ENCODE assay signal across 10 cellular contexts in the genomic region with DNA sequence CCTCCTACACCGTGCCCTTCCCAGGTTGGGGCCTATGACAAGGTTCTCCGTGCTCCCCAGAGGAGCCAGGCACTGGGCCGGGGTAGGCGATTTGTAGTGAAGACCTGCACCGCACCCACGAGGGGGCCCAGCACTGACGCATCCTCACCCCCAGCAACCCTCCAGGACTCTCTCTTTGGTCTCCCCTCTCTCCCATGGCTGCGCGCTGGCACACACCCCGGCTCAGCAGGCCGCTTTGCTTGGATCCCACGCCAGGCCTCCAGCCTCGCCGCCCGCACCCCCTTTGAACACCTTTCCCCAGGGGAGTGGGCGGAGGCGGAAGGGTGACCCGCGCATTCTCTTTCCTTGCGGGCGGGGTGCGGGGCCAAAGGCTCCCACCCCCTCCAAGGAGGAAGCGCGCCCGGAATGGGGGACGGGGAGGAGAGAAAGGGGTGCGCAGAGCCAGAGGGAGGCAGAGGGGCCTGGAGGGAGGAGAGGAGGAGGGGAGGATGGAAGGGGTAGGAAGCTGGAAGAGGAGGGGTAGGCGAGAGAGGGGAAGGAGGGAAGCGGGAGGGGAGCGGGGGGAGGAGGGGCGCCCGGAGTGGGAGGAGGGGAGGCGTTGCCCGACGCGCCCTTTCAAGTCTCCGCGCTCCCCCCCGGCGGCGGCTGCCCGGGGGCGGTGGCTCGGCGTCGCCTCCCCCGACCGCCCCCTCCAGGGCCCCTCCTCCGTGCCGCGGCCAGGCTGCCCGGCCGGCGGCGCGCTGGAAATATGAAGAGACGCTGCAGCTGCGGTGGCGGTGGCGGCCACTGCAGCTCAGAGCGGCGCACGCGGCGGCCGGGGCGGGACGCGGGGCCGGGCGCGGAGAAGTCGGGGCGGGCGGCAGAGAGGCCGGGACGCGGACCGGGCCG. TPM values are rescaled to one million over a fixed set of nuclear protein-coding genes. Genes with fewer than 3 reads are reported as not detected.
DNase-seq lines count a peak whose midpoint lies in the region; ATAC-seq and TF ChIP-seq lines count a peak whose summit lies in the region.
"Had no signal": no experiment of that assay in that cellular context is flagged by ENCODE, and none has a peak within 500 bp of the region (broad histone marks: within the 10 kb centered on the region; RNA-seq: fewer than 3 reads in every experiment).

A gene (plus strand): TSS at position 751 of the 888 bp plus-strand sequence. CDS start 347 bp downstream, outside the sequence.

- H3K27me3 ChIP-seq in RWPE2 (ENCODE audit: insufficient read depth, poor library complexity, severe bottlenecking) (peaks cover 68% of the 10 kb centered on the region), fibroblast of lung (ENCODE audit: control insufficient read depth, insufficient read depth, low read length) (peaks cover 14% of the 10 kb centered on the region)

- H3K9me3 ChIP-seq in RWPE2 (ENCODE audit: severe bottlenecking) (no peaks in the 10 kb centered on the region), fibroblast of lung (ENCODE audit: control insufficient read depth, insufficient read depth, low read depth, low read length) (no peaks in the 10 kb centered on the region)

- TF ChIP-seq CTCF in RWPE2 (IDR thresholded peaks at IDR 0.05; ENCODE audit: poor library complexity, severe bottlenecking) (no peak), fibroblast of lung (conservative IDR thresholded peaks at IDR 0.05 in 1 of 2, IDR thresholded peaks at IDR 0.05 in 1 of 2; ENCODE audit: low read depth in 1 of 2, low read length in 2 of 2) (no peak)

- H3K79me2 ChIP-seq in fibroblast of lung (ENCODE audit: control insufficient read depth, insufficient read depth, low read length), result no peaks in the 10 kb centered on the region

- no peaks in the 10 kb centered on the region for H3K4me1 ChIP-seq in RWPE2 (ENCODE audit: insufficient read depth, poor library complexity, severe bottlenecking)
- H3K4me1 ChIP-seq in fibroblast of lung (ENCODE audit: control insufficient read depth, extremely low read depth, insufficient read depth, low read length), result peaks cover 2% of the 10 kb centered on the region

- peak within 1 kb of the TSS; percentile 24 for H2AFZ ChIP-seq in fibroblast of lung (ENCODE audit: low read length)

- peak within 1 kb of the TSS; percentile 87 for H3K4me2 ChIP-seq in fibroblast of lung (ENCODE audit: extremely low read depth, insufficient read depth, low read length)

- H3K4me1 Mint-ChIP-seq in naive B cell, result peaks cover 21 to 36% (median 28%) of the 10 kb centered on the region in 3 donors

- H3K4me3 Mint-ChIP-seq in naive B cell, result peak within 1 kb of the TSS; percentile 80 to 93 (median 84)

- DNase-seq in NCI-H1694 treated with DMSO at 0.1 percent for 48 hours (lab: John Stamatoyannopoulos, UW), result peak; percentile 15
- no peak for DNase-seq in NCI-H1694 (lab: John Stamatoyannopoulos, UW)
- DNase-seq in RWPE2 (ENCODE audit: low spot score), result no peak
- peak; percentile 24 to 40 for DNase-seq in fibroblast of lung (ENCODE audit: low read depth in 2 of 2)
- DNase-seq in naive B cell, result peak; percentile 23
- DNase-seq in hepatic stellate cell (ENCODE audit: low spot score), result no peak
- no peak for DNase-seq in inferior parietal cortex (ENCODE audit: extremely low spot score)
- DNase-seq: CD4-positive, CD25-positive, alpha-beta regulatory T cell had no signal

- ATAC-seq in RWPE2 (ENCODE audit: low read depth) (peak; percentile 41; the same call in 2 of the 3 replicates), naive B cell (ENCODE audit: low read depth in 2 of 2) (peak; percentile 67 to 73), GM19467 (IDR thresholded peaks at IDR 0.05; ENCODE audit: unreplicated experiment) (no peak)

- peak within 1 kb of the TSS; percentile 48 for H3K9ac ChIP-seq in fibroblast of lung (ENCODE audit: insufficient read depth, low read length)

- H3K36me3 Mint-ChIP-seq in naive B cell, result no peaks in the 10 kb centered on the region
- H3K36me3 Mint-ChIP-seq: CD4-positive, CD25-positive, alpha-beta regulatory T cell had no signal

- no peaks in the 10 kb centered on the region for H4K20me1 ChIP-seq in fibroblast of lung (ENCODE audit: control insufficient read depth, extremely low read depth, insufficient read depth, low read length)

- H3K4me3 ChIP-seq in RWPE2 (ENCODE audit: severe bottlenecking) (peak within 1 kb of the TSS; percentile 26), fibroblast of lung (replicated peaks in 1 of 4; ENCODE audit: control extremely low read depth in 1 of 4, insufficient read depth in 1 of 4, low read depth in 3 of 4, low read length in 4 of 4) (peak within 1 kb of the TSS; percentile 58 to 65 (median 60))

- H3K36me3 ChIP-seq in RWPE2 (ENCODE audit: low read depth), result no peaks in the 10 kb centered on the region
- H3K36me3 ChIP-seq in fibroblast of lung (ENCODE audit: control insufficient read depth, insufficient read depth, low read length), result no peaks in the 10 kb centered on the region

- H3K27me3 Mint-ChIP-seq in naive B cell, result peaks cover 14 to 22% (median 20%) of the 10 kb centered on the region in 3 donors

- H3K27ac ChIP-seq in RWPE2 (ENCODE audit: poor library complexity, severe bottlenecking) (no peak within 1 kb of the TSS), fibroblast of lung (ENCODE audit: insufficient read depth, low read length) (peak within 1 kb of the TSS; percentile 6)

- peak within 1 kb of the TSS in 4 of 6 donors; percentile 4 to 72 (median 62) for H3K27ac Mint-ChIP-seq in naive B cell
- H3K27ac Mint-ChIP-seq: CD4-positive, CD25-positive, alpha-beta regulatory T cell had no signal

- peaks cover 0 to 2% (median 0%) of the 10 kb centered on the region in 7 donors for H3K9me3 Mint-ChIP-seq in naive B cell
- H3K9me3 Mint-ChIP-seq: CD4-positive, CD25-positive, alpha-beta regulatory T cell had no signal

RNA-seq across cellular contexts. Expression of the gene that starts here (rescaled TPM):
- total RNA-seq in fibroblast of lung, result 4.9 and 17.3 TPM in 2 replicates
- polyA plus RNA-seq in fibroblast of lung, result 15.3 and 16.8 TPM in 2 replicates
- polyA plus RNA-seq in fibroblast of lung (2012), result 15.0 and 21.9 TPM in 2 replicates
- 11.6 and 28.1 TPM in 2 replicates for polyA minus RNA-seq in fibroblast of lung (ENCODE audit: low replicate concordance)
- 1 to 10 TPM in 5 of 6 donors, under 1 TPM in 1; 0.44 to 6.3 (median 2.2) TPM for polyA plus RNA-seq in naive B cell (ENCODE audit: low read depth in 6 of 6)
- total RNA-seq: activated CD8-positive, alpha-beta memory T cell treated with anti-CD3 and anti-CD28 coated beads for 36 hours; CD4-positive, CD25-positive, alpha-beta regulatory T cell had no signal
- polyA plus RNA-seq: CD4-positive, CD25-positive, alpha-beta regulatory T cell had no signal

Comparison
In these comparisons a context has a peak if more than half of its experiments do, and no peak if none do; other contexts are left out.
1. DNase-seq: peak in NCI-H1694 treated with DMSO at 0.1 percent for 48 hours (single experiment), fibroblast of lung (2 of 2) and naive B cell (single experiment); none in NCI-H1694 (single experiment), RWPE2 (single experiment), hepatic stellate cell (single experiment) and inferior parietal cortex (single experiment).